24 cellular contexts compared by ENCODE assay signal in genomic region chr7:143255564-143255963, GRCh38. TPM values are rescaled to one million over a fixed set of nuclear protein-coding genes. Genes with fewer than 3 reads are reported as not detected.
A peak's percentile ranks its signal among the peaks of the same experiment; 100 is the strongest.
DNase-seq lines count a peak whose midpoint lies in the region; ATAC-seq and TF ChIP-seq lines count a peak whose summit lies in the region.
"Had no signal": no experiment of that assay in that cellular context is flagged by ENCODE, and none has a peak within 500 bp of the region (broad histone marks: within the 10 kb centered on the region; RNA-seq: fewer than 3 reads in every experiment).

No MANE protein-coding gene starts in this region.

- no peak overlapping the region for H3K4ac ChIP-seq in mesenchymal stem cell (ENCODE audit: low read depth in 1 of 2, low read length in 2 of 2)

- H3K23ac ChIP-seq in mesenchymal stem cell (ENCODE audit: low read length in 2 of 2): no peak overlapping the region

- ATAC-seq in heart left ventricle: no peak
- ATAC-seq: body of pancreas had no signal

- H4K8ac ChIP-seq in mesenchymal stem cell (ENCODE audit: low read length): no peak overlapping the region

- no peaks in the 10 kb centered on the region for H3K36me3 ChIP-seq in mesenchymal stem cell (ENCODE audit: control insufficient read depth in 1 of 2, insufficient read depth in 2 of 2, low read depth in 1 of 2, low read length in 2 of 2)
- H3K36me3 ChIP-seq in heart left ventricle: no peaks in the 10 kb centered on the region
- H3K36me3 ChIP-seq: HAP-1, upper lobe of right lung had no signal

- H3K27ac ChIP-seq in mesenchymal stem cell (ENCODE audit: low read length, poor library complexity, severe bottlenecking) (no peak overlapping the region), heart left ventricle (no peak overlapping the region)
- H3K27ac ChIP-seq: body of pancreas, coronary artery, PC-9, upper lobe of right lung had no signal

- H2AFZ ChIP-seq in mesenchymal stem cell (ENCODE audit: low read depth, low read length): no peak overlapping the region
- H2AFZ ChIP-seq: PC-9 had no signal

- H3K27ac Mint-ChIP-seq in activated CD4-positive, alpha-beta T cell treated with anti-CD3 and anti-CD28 coated beads, Interleukin-2, amount 10 ng/mL, durations not matched to agents 24 days and 14 days: peak overlapping the region; percentile 39
- H3K27ac Mint-ChIP-seq in IgD-negative memory B cell (peak overlapping the region; percentile 89 to 95 (median 94)), immature natural killer cell (peak overlapping the region in 1 of 6 donors; percentile 18), endothelial cell (ENCODE audit: unreplicated experiment) (no peak overlapping the region)
- H3K27ac Mint-ChIP-seq in activated T-helper 1 cell treated with anti-CD3 and anti-CD28 coated beads, Interleukin-12 subunit alpha, Interleukin-12 subunit beta, Interleukin-2, Interleukin-4 antibody, amounts not matched to agents 30 ng/mL and 10 ng/mL and 1 ng/mL, durations not matched to agents 14 hours and 24 hours and 36 hours: peak overlapping the region; percentile 20
- H3K27ac Mint-ChIP-seq: mesothelial cell of epicardium had no signal

- TF ChIP-seq CTCF in endothelial cell (IDR thresholded peaks at IDR 0.05; ENCODE audit: unreplicated experiment) (no peak), heart left ventricle (IDR thresholded peaks at IDR 0.05) (no peak)

- no peak overlapping the region for H4K91ac ChIP-seq in mesenchymal stem cell (ENCODE audit: low read length)

- DNase-seq in activated CD4-positive, alpha-beta T cell treated with anti-CD3 and anti-CD28 coated beads, Interleukin-2, amount 10 ng/mL, durations not matched to agents 24 days and 14 days: no peak
- DNase-seq in activated CD4-positive, alpha-beta T cell treated with anti-CD3 and anti-CD28 coated beads for 4 hours: no peak
- DNase-seq in activated T-helper 1 cell treated with anti-CD3 and anti-CD28 coated beads, Interleukin-12 subunit alpha, Interleukin-12 subunit beta, Interleukin-2, Interleukin-4 antibody, amounts not matched to agents 30 ng/mL and 10 ng/mL and 1 ng/mL, durations not matched to agents 14 hours and 24 hours and 36 hours (ENCODE audit: low spot score): no peak
- peak; percentile 53 for DNase-seq in mesenchymal stem cell
- no peak for DNase-seq in immature natural killer cell
- DNase-seq in endothelial cell (ENCODE audit: low spot score): no peak
- no peak for DNase-seq in heart left ventricle
- DNase-seq: 8988T; activated CD8-positive, alpha-beta memory T cell treated with anti-CD3 and anti-CD28 coated beads, Interleukin-2, amount 50 U/mL, for 48 hours; activated naive CD4-positive, alpha-beta T cell treated with Interleukin-2 at 50 U/mL for 16 hours; body of pancreas; NCI-H82; PC-9; stimulated activated CD4-positive, alpha-beta T cell treated with anti-CD3 and anti-CD28 coated beads, Interleukin-4, amount 100 ng/mL, for 1 hour; upper lobe of right lung had no signal

- no peak overlapping the region for H2BK120ac ChIP-seq in mesenchymal stem cell (ENCODE audit: low read depth, low read length)

- no peak overlapping the region for H2BK12ac ChIP-seq in mesenchymal stem cell (ENCODE audit: low read length in 2 of 2)

- H3K79me1 ChIP-seq in mesenchymal stem cell (replicated peaks; ENCODE audit: low read length, poor library complexity, severe bottlenecking): no peaks in the 10 kb centered on the region

- peaks cover 52% of the 10 kb centered on the region for H3K4me1 Mint-ChIP-seq in activated CD4-positive, alpha-beta T cell treated with anti-CD3 and anti-CD28 coated beads, Interleukin-2, amount 10 ng/mL, durations not matched to agents 24 days and 14 days
- H3K4me1 Mint-ChIP-seq in IgD-negative memory B cell: peaks cover 56 to 67% (median 61%) of the 10 kb centered on the region in 3 donors
- H3K4me1 Mint-ChIP-seq in activated T-helper 1 cell treated with anti-CD3 and anti-CD28 coated beads, Interleukin-12 subunit alpha, Interleukin-12 subunit beta, Interleukin-2, Interleukin-4 antibody, amounts not matched to agents 30 ng/mL and 10 ng/mL and 1 ng/mL, durations not matched to agents 14 hours and 24 hours and 36 hours (ENCODE audit: low read depth): peaks cover 75% of the 10 kb centered on the region
- peaks cover 18 to 19% of the 10 kb centered on the region in 2 donors for H3K4me1 Mint-ChIP-seq in immature natural killer cell
- H3K4me1 Mint-ChIP-seq in endothelial cell (ENCODE audit: unreplicated experiment): peaks cover 10% of the 10 kb centered on the region
- H3K4me1 Mint-ChIP-seq: mesothelial cell of epicardium, neural crest cell had no signal

- H3K36me3 Mint-ChIP-seq in activated CD4-positive, alpha-beta T cell treated with anti-CD3 and anti-CD28 coated beads, Interleukin-2, amount 10 ng/mL, durations not matched to agents 24 days and 14 days (ENCODE audit: low read depth): peaks cover 26% of the 10 kb centered on the region
- H3K36me3 Mint-ChIP-seq in IgD-negative memory B cell (peaks cover 8% of the 10 kb centered on the region), immature natural killer cell (no peaks in the 10 kb centered on the region), endothelial cell (ENCODE audit: low read depth, unreplicated experiment) (no peaks in the 10 kb centered on the region)
- peaks cover 23% of the 10 kb centered on the region for H3K36me3 Mint-ChIP-seq in activated T-helper 1 cell treated with anti-CD3 and anti-CD28 coated beads, Interleukin-12 subunit alpha, Interleukin-12 subunit beta, Interleukin-2, Interleukin-4 antibody, amounts not matched to agents 30 ng/mL and 10 ng/mL and 1 ng/mL, durations not matched to agents 14 hours and 24 hours and 36 hours (ENCODE audit: low read depth)

- H3K4me1 ChIP-seq in mesenchymal stem cell (ENCODE audit: control insufficient read depth, insufficient read depth, low read depth, low read length) (no peaks in the 10 kb centered on the region), heart left ventricle (peaks cover 0 to 12% (median 0%) of the 10 kb centered on the region in 12 donors)
- H3K4me1 ChIP-seq: HAP-1, upper lobe of right lung had no signal

- H3K27me3 Mint-ChIP-seq in activated CD4-positive, alpha-beta T cell treated with anti-CD3 and anti-CD28 coated beads, Interleukin-2, amount 10 ng/mL, durations not matched to agents 24 days and 14 days: no peaks in the 10 kb centered on the region
- H3K27me3 Mint-ChIP-seq in IgD-negative memory B cell (no peaks in the 10 kb centered on the region), immature natural killer cell (ENCODE audit: low read depth in 3 of 3) (peaks cover 0 to 3% (median 1%) of the 10 kb centered on the region in 3 donors), endothelial cell (ENCODE audit: unreplicated experiment) (peaks cover 1% of the 10 kb centered on the region)
- H3K27me3 Mint-ChIP-seq in activated T-helper 1 cell treated with anti-CD3 and anti-CD28 coated beads, Interleukin-12 subunit alpha, Interleukin-12 subunit beta, Interleukin-2, Interleukin-4 antibody, amounts not matched to agents 30 ng/mL and 10 ng/mL and 1 ng/mL, durations not matched to agents 14 hours and 24 hours and 36 hours (ENCODE audit: insufficient read depth): no peaks in the 10 kb centered on the region

- H3K9me3 Mint-ChIP-seq in activated CD4-positive, alpha-beta T cell treated with anti-CD3 and anti-CD28 coated beads, Interleukin-2, amount 10 ng/mL, durations not matched to agents 24 days and 14 days: peaks cover 26% of the 10 kb centered on the region
- H3K9me3 Mint-ChIP-seq in IgD-negative memory B cell (peaks cover 1 to 7% (median 5%) of the 10 kb centered on the region in 3 donors), immature natural killer cell (no peaks in the 10 kb centered on the region), endothelial cell (ENCODE audit: unreplicated experiment) (no peaks in the 10 kb centered on the region)
- peaks cover 27% of the 10 kb centered on the region for H3K9me3 Mint-ChIP-seq in activated T-helper 1 cell treated with anti-CD3 and anti-CD28 coated beads, Interleukin-12 subunit alpha, Interleukin-12 subunit beta, Interleukin-2, Interleukin-4 antibody, amounts not matched to agents 30 ng/mL and 10 ng/mL and 1 ng/mL, durations not matched to agents 14 hours and 24 hours and 36 hours

- H3K27me3 ChIP-seq in mesenchymal stem cell (ENCODE audit: control insufficient read depth in 1 of 2, insufficient read depth in 1 of 2, low read length in 2 of 2) (no peaks in the 10 kb centered on the region), heart left ventricle (no peaks in the 10 kb centered on the region)
- H3K27me3 ChIP-seq: body of pancreas, upper lobe of right lung had no signal

- intact Hi-C loops in activated CD4-positive, alpha-beta T cell treated with anti-CD3 and anti-CD28 coated beads, Interleukin-2, amount 10 ng/mL, durations not matched to agents 24 days and 14 days (cut with micrococcal nuclease): no loop called here
- intact Hi-C loops in activated T-helper 1 cell treated with anti-CD3 and anti-CD28 coated beads, Interleukin-12 subunit alpha, Interleukin-12 subunit beta, Interleukin-2, Interleukin-4 antibody, amounts not matched to agents 30 ng/mL and 10 ng/mL and 1 ng/mL, durations not matched to agents 14 hours and 24 hours and 36 hours (cut with micrococcal nuclease): no loop called here
- intact Hi-C loops in heart left ventricle (cut with DNase I): loop anchor here in 1 of 10 donors (5.0 kb wide), 1 partner anchor 42 kb away; no protein-coding TSS in a partner anchor

- no peak overlapping the region for H3K4me3 ChIP-seq in mesenchymal stem cell (ENCODE audit: insufficient read depth in 1 of 2, low read depth in 1 of 2, low read length in 2 of 2)
- no peak overlapping the region for H3K4me3 ChIP-seq in heart left ventricle
- H3K4me3 ChIP-seq: body of pancreas, coronary artery, HAP-1, PC-9, smooth muscle cell, upper lobe of right lung had no signal

- peak overlapping the region; percentile 18 for H3K4me3 Mint-ChIP-seq in activated CD4-positive, alpha-beta T cell treated with anti-CD3 and anti-CD28 coated beads, Interleukin-2, amount 10 ng/mL, durations not matched to agents 24 days and 14 days
- peak overlapping the region in 2 of 4 donors; percentile 6 to 44 for H3K4me3 Mint-ChIP-seq in IgD-negative memory B cell
- H3K4me3 Mint-ChIP-seq in activated T-helper 1 cell treated with anti-CD3 and anti-CD28 coated beads, Interleukin-12 subunit alpha, Interleukin-12 subunit beta, Interleukin-2, Interleukin-4 antibody, amounts not matched to agents 30 ng/mL and 10 ng/mL and 1 ng/mL, durations not matched to agents 14 hours and 24 hours and 36 hours: no peak overlapping the region
- H3K4me3 Mint-ChIP-seq in immature natural killer cell: no peak overlapping the region
- no peak overlapping the region for H3K4me3 Mint-ChIP-seq in endothelial cell (ENCODE audit: unreplicated experiment)
- H3K4me3 Mint-ChIP-seq: mesothelial cell of epicardium, neural crest cell had no signal

- TF ChIP-seq POLR2A in heart left ventricle (IDR thresholded peaks at IDR 0.05): no peak

- WGBS in mesenchymal stem cell: no CpG with 5 or more reads among the region's 3 CpGs
- 73 to 85% (median 80%) methylated on average over 3 of the region's 3 CpGs for WGBS in heart left ventricle, 4 donors

- no peak overlapping the region for H2AK5ac ChIP-seq in mesenchymal stem cell (ENCODE audit: low read length, severe bottlenecking)

- no peak overlapping the region for H3K18ac ChIP-seq in mesenchymal stem cell (ENCODE audit: low read depth in 1 of 2, low read length in 2 of 2)

- H2BK5ac ChIP-seq in mesenchymal stem cell (ENCODE audit: low read depth, low read length, poor library complexity, severe bottlenecking): no peak overlapping the region

- no peak overlapping the region for H3K9ac ChIP-seq in mesenchymal stem cell (ENCODE audit: low read length)

- H3K4me2 ChIP-seq in mesenchymal stem cell (ENCODE audit: low read length, poor library complexity, severe bottlenecking): no peak overlapping the region
- H3K4me2 ChIP-seq: PC-9, smooth muscle cell had no signal

- no peak overlapping the region for H3K14ac ChIP-seq in mesenchymal stem cell (ENCODE audit: low read length in 2 of 2)

- no peak overlapping the region for H2BK15ac ChIP-seq in mesenchymal stem cell (ENCODE audit: low read depth, poor library complexity, severe bottlenecking)

- H3K9me3 ChIP-seq in mesenchymal stem cell (ENCODE audit: control insufficient read depth, low read length): no peaks in the 10 kb centered on the region
- no peaks in the 10 kb centered on the region for H3K9me3 ChIP-seq in heart left ventricle
- H3K9me3 ChIP-seq: body of pancreas, HAP-1, upper lobe of right lung had no signal

RNA-seq across cellular contexts. Expression of gene GSTK1, which starts 7.7 kb away (rescaled TPM):
- 138 and 142 TPM in 2 replicates for total RNA-seq in activated CD4-positive, alpha-beta T cell treated with anti-CD3 and anti-CD28 coated beads, Interleukin-2, amount 10 ng/mL, durations not matched to agents 24 days and 14 days
- polyA plus RNA-seq in IgD-negative memory B cell: 329 TPM
- total RNA-seq in activated T-helper 1 cell treated with anti-CD3 and anti-CD28 coated beads, Interleukin-12 subunit alpha, Interleukin-12 subunit beta, Interleukin-2, Interleukin-4 antibody, amounts not matched to agents 30 ng/mL and 10 ng/mL and 1 ng/mL, durations not matched to agents 14 hours and 24 hours and 36 hours: 134 and 135 TPM in 2 replicates
- 161 TPM for polyA plus RNA-seq in mesenchymal stem cell (2013, experiment 1 of 2)
- polyA plus RNA-seq in mesenchymal stem cell (2013, experiment 2 of 2): 158 TPM
- polyA plus RNA-seq in immature natural killer cell: 100 to 1,000 TPM; 238 to 266 (median 252) TPM
- total RNA-seq in endothelial cell (ENCODE audit: unreplicated experiment): 80.0 TPM
- 100 to 1,000 TPM; 174 to 349 (median 281) TPM for total RNA-seq in heart left ventricle
- polyA plus RNA-seq in heart left ventricle: 100 to 1,000 TPM; 123 to 274 TPM

RNA-seq across cellular contexts. Expression of gene TMEM139, which starts 29.2 kb away (rescaled TPM):
- 0.38 and 0.42 TPM in 2 replicates for total RNA-seq in activated CD4-positive, alpha-beta T cell treated with anti-CD3 and anti-CD28 coated beads, Interleukin-2, amount 10 ng/mL, durations not matched to agents 24 days and 14 days
- polyA plus RNA-seq in IgD-negative memory B cell (not detected), immature natural killer cell (not detected), heart left ventricle (10 to 100 TPM in 1 of 2 donors, 1 to 10 TPM in 1; 4.1 to 23.5 TPM)
- 0.73 TPM in 1 of 2 replicates, not detected in the other for total RNA-seq in activated T-helper 1 cell treated with anti-CD3 and anti-CD28 coated beads, Interleukin-12 subunit alpha, Interleukin-12 subunit beta, Interleukin-2, Interleukin-4 antibody, amounts not matched to agents 30 ng/mL and 10 ng/mL and 1 ng/mL, durations not matched to agents 14 hours and 24 hours and 36 hours
- polyA plus RNA-seq in mesenchymal stem cell (2013, experiment 1 of 2): 0.10 TPM
- polyA plus RNA-seq in mesenchymal stem cell (2013, experiment 2 of 2): 0.10 TPM
- total RNA-seq in endothelial cell (ENCODE audit: unreplicated experiment) (0.23 TPM), heart left ventricle (10 to 100 TPM in 5 of 9 donors, 1 to 10 TPM in 4; 4.5 to 18.4 (median 12.1) TPM)
- total RNA-seq: pulmonary artery endothelial cell had no signal

RNA-seq across cellular contexts. Expression of gene CASP2, which starts 32.6 kb away (rescaled TPM):
- 99.1 and 110 TPM in 2 replicates for total RNA-seq in activated CD4-positive, alpha-beta T cell treated with anti-CD3 and anti-CD28 coated beads, Interleukin-2, amount 10 ng/mL, durations not matched to agents 24 days and 14 days
- polyA plus RNA-seq in IgD-negative memory B cell (23.7 TPM), immature natural killer cell (10 to 100 TPM in 1 of 3 donors, 1 to 10 TPM in 2; 8.8 to 24.2 (median 9.8) TPM), heart left ventricle (1 to 10 TPM; 5.4 to 7.0 TPM)
- 107 and 110 TPM in 2 replicates for total RNA-seq in activated T-helper 1 cell treated with anti-CD3 and anti-CD28 coated beads, Interleukin-12 subunit alpha, Interleukin-12 subunit beta, Interleukin-2, Interleukin-4 antibody, amounts not matched to agents 30 ng/mL and 10 ng/mL and 1 ng/mL, durations not matched to agents 14 hours and 24 hours and 36 hours
- polyA plus RNA-seq in mesenchymal stem cell (2013, experiment 1 of 2): 16.3 TPM
- 16.3 TPM for polyA plus RNA-seq in mesenchymal stem cell (2013, experiment 2 of 2)
- total RNA-seq in endothelial cell (ENCODE audit: unreplicated experiment) (55.3 TPM), heart left ventricle (10 to 100 TPM in 6 of 9 donors, 1 to 10 TPM in 3; 7.4 to 18.3 (median 13.8) TPM)

RNA-seq across cellular contexts. Expression of gene TAS2R40, which starts 33.7 kb away (rescaled TPM):
- not detected in 2 replicates for total RNA-seq in activated CD4-positive, alpha-beta T cell treated with anti-CD3 and anti-CD28 coated beads, Interleukin-2, amount 10 ng/mL, durations not matched to agents 24 days and 14 days
- not detected for polyA plus RNA-seq in IgD-negative memory B cell
- not detected in 2 replicates for total RNA-seq in activated T-helper 1 cell treated with anti-CD3 and anti-CD28 coated beads, Interleukin-12 subunit alpha, Interleukin-12 subunit beta, Interleukin-2, Interleukin-4 antibody, amounts not matched to agents 30 ng/mL and 10 ng/mL and 1 ng/mL, durations not matched to agents 14 hours and 24 hours and 36 hours
- polyA plus RNA-seq in mesenchymal stem cell (2013, experiment 1 of 2): not detected
- not detected for polyA plus RNA-seq in mesenchymal stem cell (2013, experiment 2 of 2)
- not detected for polyA plus RNA-seq in immature natural killer cell
- total RNA-seq in endothelial cell (ENCODE audit: unreplicated experiment): not detected
- total RNA-seq in heart left ventricle: not detected
- not detected for polyA plus RNA-seq in heart left ventricle
- total RNA-seq: body of pancreas; mesothelial cell of epicardium; neural crest cell; PC-9; pulmonary artery endothelial cell; smooth muscle cell; T-helper 2 cell treated with Interferon-gamma antibody and Interleukin-4, amounts not matched to agents 100 ng/mL and 5 ng/mL, for 36 hours; upper lobe of right lung had no signal
- polyA plus RNA-seq: BJ, smooth muscle cell had no signal
